In the genomic region with DNA sequence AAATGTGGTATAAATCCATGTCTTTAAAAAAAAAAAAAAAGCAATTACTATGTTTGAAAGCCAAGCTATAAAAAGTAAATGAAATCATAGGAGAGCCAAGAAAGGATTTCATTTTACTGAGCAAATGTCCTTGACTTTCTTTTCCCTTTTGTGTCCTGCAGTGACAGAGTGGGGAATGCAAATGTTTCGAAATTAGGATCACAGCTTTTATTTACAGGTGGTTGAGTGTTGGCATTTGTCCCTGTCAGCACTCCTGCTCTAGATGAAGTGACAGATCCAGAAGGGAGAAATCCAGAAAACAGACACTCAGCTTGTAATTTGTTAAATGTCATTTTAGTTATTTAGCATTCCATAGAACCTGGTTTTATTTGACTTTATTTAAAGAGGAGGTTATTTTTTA, we compare ENCODE assay signal across 30 cellular contexts.
"Had no signal": no experiment of that assay in that cellular context is flagged by ENCODE, and none has a peak within 500 bp of the region (broad histone marks: within the 10 kb centered on the region; RNA-seq: fewer than 3 reads in every experiment).

No MANE protein-coding gene starts in this region.

- H3K4me3 ChIP-seq: adrenal gland, ovary, stomach, suprapubic skin, transverse colon had no signal

- H3K36me3 ChIP-seq: adrenal gland, ovary, stomach, suprapubic skin, transverse colon had no signal

- H3K9me3 ChIP-seq: adrenal gland, ovary, stomach, suprapubic skin, transverse colon had no signal

- H3K27me3 ChIP-seq: adrenal gland, ovary, stomach, suprapubic skin, transverse colon had no signal

- FAIRE-seq: keratinocyte, TTC549, urothelium cell line had no signal

- H3K27ac ChIP-seq: ovary, stomach, suprapubic skin, transverse colon, VCaP had no signal

- ATAC-seq: esophagus mucosa; left cardiac atrium; naive thymus-derived CD4-positive, alpha-beta T cell; stimulated activated naive B cell treated with anti-CD40 and anti-IgM and Interleukin-4, amounts not matched to agents 10 μg/mL and 1 μg/mL and 100 μg/mL, for 72 hours had no signal

- DNase-seq: activated CD4-positive, alpha-beta memory T cell treated with anti-CD3 and anti-CD28 coated beads for 36 hours; activated CD4-positive, alpha-beta T cell treated with anti-CD3 and anti-CD28 coated beads, Interleukin-2, amount 10 ng/mL, durations not matched to agents 24 days and 14 days; activated CD4-positive, CD25-positive, alpha-beta regulatory T cell treated with anti-CD3 and anti-CD28 coated beads, Interleukin-2, amount 50 U/mL, for 72 hours; activated CD8-positive, alpha-beta memory T cell treated with anti-CD3 and anti-CD28 coated beads, Interleukin-2, amount 50 U/mL, for 4 hours; activated effector memory CD4-positive, alpha-beta T cell treated with anti-CD3 and anti-CD28 coated beads, Interleukin-2, amount 50 U/mL, for 16 hours; activated naive CD4-positive, alpha-beta T cell treated with anti-CD3 and anti-CD28 coated beads for 36 hours; activated naive CD8-positive, alpha-beta T cell treated with anti-CD3 and anti-CD28 coated beads for 36 hours; activated T-cell treated with anti-CD3 and anti-CD28 coated beads, Interleukin-2, amount 50 U/mL, for 1 hour; aorta; caudate nucleus; foreskin fibroblast; head of caudate nucleus; hippocampal formation; left cardiac atrium; naive thymus-derived CD4-positive, alpha-beta T cell; ovary; retina; stimulated activated CD4-positive, alpha-beta T cell treated with anti-CD3 and anti-CD28 coated beads, Interleukin-15, amount 100 ng/mL, for 24 hours; stimulated activated CD4-positive, alpha-beta T cell treated with anti-CD3 and anti-CD28 coated beads, Interleukin-2, amount 100 ng/mL, for 24 hours; stimulated activated naive B cell treated with anti-CD40 and anti-IgM and Interleukin-4, amounts not matched to agents 10 μg/mL and 1 μg/mL and 100 μg/mL, for 72 hours; stomach; T-helper 9 cell; transverse colon had no signal

- H3K4me1 ChIP-seq: transverse colon had no signal
